Comparison of ENCODE assay signal across 8 cellular contexts in genomic region chr17:77127735-77128361, GRCh38. TPM values are rescaled to one million over a fixed set of nuclear protein-coding genes. Genes with fewer than 3 reads are reported as not detected.
DNase-seq lines count a peak whose midpoint lies in the region; ATAC-seq, FAIRE-seq and TF ChIP-seq lines count a peak whose summit lies in the region.

No MANE protein-coding gene starts in this region.

- WGBS in pancreas, 2 donors, result 82 to 83% methylated on average over 18 of the region's 18 CpGs

- POLR2A ChIA-PET in CD4-positive, alpha-beta memory T cell (lab: Charles Lee; ENCODE audit: partially characterized antibody), result interaction anchor here (1.3 to 3.5 kb wide), 4 partner anchors 10 to 831 kb away, joined by 3 to 45 read pairs (median 8); partner anchors contain the start of genes SEC14L1 and TNRC6C
- POLR2A ChIA-PET in activated CD4-positive, alpha-beta T cell treated with anti-CD3 and anti-CD28 coated beads, Interleukin-2, amount 10 ng/mL, durations not matched to agents 7 days and 5 days (lab: Charles Lee), result no interaction called here

- intact Hi-C loops in CD4-positive, alpha-beta memory T cell (cut with micrococcal nuclease), result loop anchor here (1.0 kb wide), 1 partner anchor 12 kb away; the partner anchor contains the start of gene SEC14L1
- intact Hi-C loops in pancreas (cut with DNase I), result no loop called here

- CTCF ChIA-PET in CD4-positive, alpha-beta memory T cell (lab: Charles Lee; ENCODE audit: partially characterized antibody), result interaction anchor here (1.5 to 2.8 kb wide), 4 partner anchors 13 to 54 kb away, joined by 4 to 11 read pairs (median 6); partner anchors contain the start of gene SEC14L1
- CTCF ChIA-PET in activated CD4-positive, alpha-beta T cell treated with anti-CD3 and anti-CD28 coated beads, Interleukin-2, amount 10 ng/mL, durations not matched to agents 7 days and 5 days (lab: Charles Lee), result interaction anchor here (0.6 to 2.3 kb wide), 3 partner anchors 14 to 437 kb away, joined by 3 to 4 read pairs (median 3); no protein-coding TSS in a partner anchor

- no peaks in the 10 kb centered on the region for H3K36me3 ChIP-seq in CD4-positive, alpha-beta memory T cell (ENCODE audit: insufficient read depth, low read length)
- H3K36me3 ChIP-seq in pancreas (no peaks in the 10 kb centered on the region), thoracic aorta (no peaks in the 10 kb centered on the region), SJCRH30 (no peaks in the 10 kb centered on the region)

- H3K9me3 ChIP-seq in CD4-positive, alpha-beta memory T cell (ENCODE audit: control insufficient read depth in 1 of 2, low read length in 2 of 2), result no peaks in the 10 kb centered on the region
- H3K9me3 ChIP-seq in pancreas (no peaks in the 10 kb centered on the region), thoracic aorta (no peaks in the 10 kb centered on the region), SJCRH30 (replicated peaks) (no peaks in the 10 kb centered on the region)

- peak overlapping the region; percentile 21 to 23 for H3K4me3 ChIP-seq in CD4-positive, alpha-beta memory T cell (ENCODE audit: low read length in 2 of 2)
- H3K4me3 ChIP-seq in choroid plexus epithelial cell (ENCODE audit: low read depth, low read length) (no peak overlapping the region), pancreas (peak overlapping the region in 1 of 4 donors; percentile 11), thoracic aorta (peak overlapping the region; percentile 55), SJCRH30 (no peak overlapping the region)

- peak overlapping the region; percentile 47 to 86 (median 80) for H3K4me3 Mint-ChIP-seq in CD4-positive, alpha-beta memory T cell
- H3K4me3 Mint-ChIP-seq in activated CD4-positive, alpha-beta T cell treated with anti-CD3 and anti-CD28 coated beads, Interleukin-2, amount 10 ng/mL, durations not matched to agents 7 days and 5 days, result peak overlapping the region; percentile 55

- H3K4me1 ChIP-seq in CD4-positive, alpha-beta memory T cell (ENCODE audit: insufficient read depth, low read length), result peaks cover 16% of the 10 kb centered on the region
- H3K4me1 ChIP-seq in pancreas, result peaks cover 0 to 21% (median 8%) of the 10 kb centered on the region in 3 donors
- H3K4me1 ChIP-seq in thoracic aorta (ENCODE audit: control insufficient read depth in 1 of 2, low read depth in 2 of 2), result peaks cover 23 to 44% of the 10 kb centered on the region in 2 donors
- peaks cover 33% of the 10 kb centered on the region for H3K4me1 ChIP-seq in SJCRH30

- no peaks in the 10 kb centered on the region for H3K27me3 Mint-ChIP-seq in CD4-positive, alpha-beta memory T cell
- H3K27me3 Mint-ChIP-seq in activated CD4-positive, alpha-beta T cell treated with anti-CD3 and anti-CD28 coated beads, Interleukin-2, amount 10 ng/mL, durations not matched to agents 7 days and 5 days, result no peaks in the 10 kb centered on the region

- H3K9me3 Mint-ChIP-seq in CD4-positive, alpha-beta memory T cell, result no peaks in the 10 kb centered on the region
- no peaks in the 10 kb centered on the region for H3K9me3 Mint-ChIP-seq in activated CD4-positive, alpha-beta T cell treated with anti-CD3 and anti-CD28 coated beads, Interleukin-2, amount 10 ng/mL, durations not matched to agents 7 days and 5 days

- no peaks in the 10 kb centered on the region for H3K27me3 ChIP-seq in CD4-positive, alpha-beta memory T cell (ENCODE audit: insufficient read depth, low read length)
- H3K27me3 ChIP-seq in pancreas (no peaks in the 10 kb centered on the region), thoracic aorta (replicated peaks; ENCODE audit: insufficient read depth) (no peaks in the 10 kb centered on the region), SJCRH30 (no peaks in the 10 kb centered on the region)

- no peak for FAIRE-seq in pancreas (lab: Jason Lieb, UNC)

- ATAC-seq in pancreas (peak; percentile 41 to 61 (median 54)), thoracic aorta (ENCODE audit: insufficient number of reproducible peaks, low FRiP score, low read depth) (no peak), HG03442 (IDR thresholded peaks at IDR 0.05; ENCODE audit: unreplicated experiment) (no peak)

- DNase-seq in CD4-positive, alpha-beta memory T cell, result peak; percentile 82 to 90 (median 85)
- peak; percentile 82 for DNase-seq in activated CD4-positive, alpha-beta T cell treated with anti-CD3 and anti-CD28 coated beads, Interleukin-2, amount 10 ng/mL, durations not matched to agents 7 days and 5 days
- DNase-seq in choroid plexus epithelial cell (ENCODE audit: low read depth) (peak; percentile 97), pancreas (peak in 3 of 6 donors; percentile 46 to 57 (median 55)), thoracic aorta (ENCODE audit: low spot score) (no peak), SJCRH30 (no peak), NCI-H2171 (lab: John Stamatoyannopoulos, UW) (no peak)

- H3K4me1 Mint-ChIP-seq in CD4-positive, alpha-beta memory T cell, result peaks cover 8 to 27% (median 17%) of the 10 kb centered on the region in 4 donors
- peaks cover 55% of the 10 kb centered on the region for H3K4me1 Mint-ChIP-seq in activated CD4-positive, alpha-beta T cell treated with anti-CD3 and anti-CD28 coated beads, Interleukin-2, amount 10 ng/mL, durations not matched to agents 7 days and 5 days

- TF ChIP-seq CTCF in choroid plexus epithelial cell (conservative IDR thresholded peaks at IDR 0.05; ENCODE audit: low read depth, low read length) (no peak), pancreas (IDR thresholded peaks at IDR 0.05) (no peak), thoracic aorta (IDR thresholded peaks at IDR 0.05) (no peak)

- peak overlapping the region; percentile 54 for H3K27ac ChIP-seq in CD4-positive, alpha-beta memory T cell (ENCODE audit: low read depth, low read length)
- peak overlapping the region in 2 of 4 donors; percentile 31 to 55 for H3K27ac ChIP-seq in pancreas
- peak overlapping the region; percentile 15 to 35 for H3K27ac ChIP-seq in thoracic aorta
- H3K27ac ChIP-seq in SJCRH30, result no peak overlapping the region

- peak overlapping the region; percentile 82 to 98 (median 96) for H3K27ac Mint-ChIP-seq in CD4-positive, alpha-beta memory T cell
- H3K27ac Mint-ChIP-seq in activated CD4-positive, alpha-beta T cell treated with anti-CD3 and anti-CD28 coated beads, Interleukin-2, amount 10 ng/mL, durations not matched to agents 7 days and 5 days, result peak overlapping the region; percentile 89

- no peaks in the 10 kb centered on the region for H3K36me3 Mint-ChIP-seq in CD4-positive, alpha-beta memory T cell
- H3K36me3 Mint-ChIP-seq in activated CD4-positive, alpha-beta T cell treated with anti-CD3 and anti-CD28 coated beads, Interleukin-2, amount 10 ng/mL, durations not matched to agents 7 days and 5 days (ENCODE audit: low read depth), result no peaks in the 10 kb centered on the region

RNA-seq across cellular contexts. Expression of gene SEC14L1, which starts 12.9 kb away (rescaled TPM):
- total RNA-seq in CD4-positive, alpha-beta memory T cell, result 10 to 100 TPM; 35.0 to 35.5 TPM
- polyA plus RNA-seq in CD4-positive, alpha-beta memory T cell, result 10 to 100 TPM in 1 of 2 donors, 1 to 10 TPM in 1; 8.9 to 16.8 TPM
- total RNA-seq in activated CD4-positive, alpha-beta T cell treated with anti-CD3 and anti-CD28 coated beads, Interleukin-2, amount 10 ng/mL, durations not matched to agents 7 days and 5 days, result 10 to 100 TPM; 56.6 to 57.4 TPM
- total RNA-seq in pancreas, result 10 to 100 TPM; 28.7 to 45.5 (median 34.2) TPM
- polyA plus RNA-seq in pancreas, result 10 to 100 TPM; 17.8 to 18.6 TPM
- 100 to 1,000 TPM in 1 of 2 donors, 10 to 100 TPM in 1; 89.0 to 105 TPM for total RNA-seq in thoracic aorta
- 40.7 and 50.0 TPM in 2 replicates for total RNA-seq in SJCRH30 (2014; rRNA removed; shearing (Covaris generic))

Comparison
In these comparisons a context has a peak if more than half of its experiments do, and no peak if none do; other contexts are left out.
1. DNase-seq: peak in CD4-positive, alpha-beta memory T cell (5 of 5), activated CD4-positive, alpha-beta T cell treated with anti-CD3 and anti-CD28 coated beads, Interleukin-2, amount 10 ng/mL, durations not matched to agents 7 days and 5 days (single experiment) and choroid plexus epithelial cell (single experiment); none in thoracic aorta (single experiment), SJCRH30 (0 of 2) and NCI-H2171 (single experiment).
2. H3K4me3 ChIP-seq: peak in CD4-positive, alpha-beta memory T cell (2 of 2) and thoracic aorta (single experiment); none in choroid plexus epithelial cell (single experiment) and SJCRH30 (single experiment).
3. ATAC-seq: peak in pancreas (4 of 4); none in thoracic aorta (single experiment) and HG03442 (single experiment).